ENCODE assay signal across 8 cellular contexts in the genomic region with DNA sequence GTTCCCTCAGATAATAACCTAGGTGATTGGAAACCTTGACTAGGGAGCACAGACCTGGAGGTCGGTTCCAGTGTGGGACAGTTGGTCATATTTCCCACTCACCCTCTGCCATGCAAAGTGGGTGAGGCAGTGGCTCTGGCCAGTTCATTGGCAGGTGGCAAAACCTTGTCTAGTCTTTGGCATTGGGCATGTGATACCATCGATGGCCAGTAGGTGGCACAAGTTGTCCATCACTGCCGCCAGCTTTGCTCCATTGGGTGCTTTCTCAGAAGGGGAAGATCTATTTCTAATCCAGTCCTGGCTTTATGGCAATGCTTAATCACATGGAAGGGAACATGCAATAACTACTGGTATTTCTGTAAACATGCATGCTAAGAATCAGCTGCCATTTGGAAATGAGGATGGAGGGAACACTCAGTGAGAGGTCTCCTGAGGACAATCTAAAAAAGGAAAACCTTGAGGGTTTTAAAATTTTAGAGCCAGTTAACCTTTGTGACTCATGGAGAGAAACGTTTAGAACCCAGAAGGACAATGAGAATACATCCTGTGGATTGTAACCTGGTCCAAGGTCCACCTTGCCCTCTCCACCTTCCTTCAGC.
DNase-seq lines count a peak whose midpoint lies in the region; ATAC-seq, FAIRE-seq and TF ChIP-seq lines count a peak whose summit lies in the region.
"Not testable (repeated sequence)": the region's sequence is repeated elsewhere in the genome, so short reads cannot be mapped to it uniquely, and the experiment has no call there.

No MANE protein-coding gene starts in this region.

- H3K4me1 ChIP-seq in SK-N-SH (ENCODE audit: control insufficient read depth in 1 of 2, insufficient read depth in 2 of 2, low read depth in 1 of 2, low read length in 1 of 2); K562 (replicated peaks in 1 of 2; ENCODE audit: control insufficient read depth in 2 of 2, insufficient read depth in 2 of 2, low read length in 2 of 2); lung (ENCODE audit: control insufficient read depth in 2 of 2, insufficient read depth in 2 of 2, low read length in 2 of 2): not testable (repeated sequence)

- peak; percentile 98 for FAIRE-seq in K562 (lab: Jason Lieb, UNC)

- peak; percentile 86 for ATAC-seq in CD4-positive, alpha-beta T cell (ENCODE audit: poor library complexity)
- ATAC-seq in GM19452 (IDR thresholded peaks at IDR 0.05; ENCODE audit: unreplicated experiment) (peak; percentile 66), HG03108 (IDR thresholded peaks at IDR 0.05; ENCODE audit: unreplicated experiment) (peak; percentile 58), K562 (peak; percentile 92), lung (ENCODE audit: insufficient read depth, low FRiP score) (peak; percentile 86)
- ATAC-seq in stimulated activated effector memory CD8-positive, alpha-beta T cell treated with anti-CD3 and anti-CD28 coated beads, Interleukin-12 subunit alpha, Interleukin-12 subunit beta, amount 100 ng/mL, for 72 hours, result peak; percentile 81

- not testable (repeated sequence) for H3K27ac Mint-ChIP-seq in CD4-positive, alpha-beta T cell; stimulated activated effector memory CD8-positive, alpha-beta T cell treated with anti-CD3 and anti-CD28 coated beads, Interleukin-12 subunit alpha, Interleukin-12 subunit beta, amount 100 ng/mL, for 72 hours

- H3K4me3 Mint-ChIP-seq in CD4-positive, alpha-beta T cell; stimulated activated effector memory CD8-positive, alpha-beta T cell treated with anti-CD3 and anti-CD28 coated beads, Interleukin-12 subunit alpha, Interleukin-12 subunit beta, amount 100 ng/mL, for 72 hours: not testable (repeated sequence)

- not testable (repeated sequence) for H3K36me3 Mint-ChIP-seq in CD4-positive, alpha-beta T cell (ENCODE audit: low read depth); stimulated activated effector memory CD8-positive, alpha-beta T cell treated with anti-CD3 and anti-CD28 coated beads, Interleukin-12 subunit alpha, Interleukin-12 subunit beta, amount 100 ng/mL, for 72 hours

- TF ChIP-seq EP300 in SK-N-SH (IDR thresholded peaks at IDR 0.05; ENCODE audit: borderline replicate concordance in 1 of 2, low read depth in 1 of 2, low read length in 1 of 2); K562 (IDR thresholded peaks at IDR 0.05; ENCODE audit: low read length): not testable (repeated sequence)

- TF ChIP-seq RAD21 in SK-N-SH (IDR thresholded peaks at IDR 0.05; ENCODE audit: low read length) (peak; percentile 42), K562 (CRISPR knock-in tag; conservative IDR thresholded peaks at IDR 0.05 in 1 of 2, IDR thresholded peaks at IDR 0.05 in 1 of 2) (0 out of 4 replicates have a peak, but pooled peaks of 1 of the 2 experiments have one; percentile 8)

- not testable (repeated sequence) for H3K79me2 ChIP-seq in SK-N-SH (ENCODE audit: insufficient read depth); K562 (ENCODE audit: control insufficient read depth, insufficient read depth, low read length)

- CTCF ChIA-PET in CD4-positive, alpha-beta T cell (lab: Charles Lee); SK-N-SH (lab: Yijun Ruan, JAX); K562 (lab: Yijun Ruan, JAX; ENCODE audit: low intra/inter-chr PET ratio): not testable (repeated sequence)

- TF ChIP-seq POLR2A in K562 (conservative IDR thresholded peaks at IDR 0.05), result not testable (repeated sequence)

- POLR2A ChIA-PET in CD4-positive, alpha-beta T cell (lab: Charles Lee); SK-N-SH (lab: Yijun Ruan, JAX); K562 (lab: Yijun Ruan, JAX): not testable (repeated sequence)

- H3K9me1 ChIP-seq in K562 (ENCODE audit: control insufficient read depth, insufficient read depth, low read length), result not testable (repeated sequence)

- TF ChIP-seq CTCF in CD4-positive, alpha-beta T cell (IDR thresholded peaks at IDR 0.05), result peak; percentile 63
- peak; percentile 40; the same call in 1 of the 2 replicates for TF ChIP-seq CTCF in SK-N-SH (IDR thresholded peaks at IDR 0.05)
- peak in 1 of 3 experiments; percentile 45; a peak in 2 of 6 replicates for TF ChIP-seq CTCF in K562 (IDR thresholded peaks at IDR 0.05 in 2 of 3, conservative IDR thresholded peaks at IDR 0.05 in 1 of 3; ENCODE audit: insufficient read depth in 2 of 3, low read depth in 1 of 3, low read length in 3 of 3)
- peak; percentile 33 for TF ChIP-seq CTCF in foreskin fibroblast (IDR thresholded peaks at IDR 0.05; ENCODE audit: low read depth, low read length)
- not testable (repeated sequence) for TF ChIP-seq CTCF in lung (IDR thresholded peaks at IDR 0.05; ENCODE audit: control extremely low read depth, extremely low read depth)

- H3K36me3 ChIP-seq in SK-N-SH (replicated peaks in 1 of 2; ENCODE audit: control insufficient read depth in 1 of 2, insufficient read depth in 2 of 2, low read length in 1 of 2); K562 (ENCODE audit: control insufficient read depth, insufficient read depth, low read length); lung (ENCODE audit: control insufficient read depth in 2 of 2, insufficient read depth in 2 of 2, low read length in 2 of 2): not testable (repeated sequence)

- 0% methylated on average over 2 of the region's 4 CpGs for WGBS in SK-N-SH (ENCODE audit: low lambda C conversion rate)
- whole genome bisulfite sequencing in K562 (ENCODE audit: insufficient coverage, low coverage, missing lambda C conversion rate), result 0% methylated on average over 1 of the region's 4 CpGs
- WGBS in lung, 2 donors, result 0% methylated on average over 1 to 2 of the region's 4 CpGs

- not testable (repeated sequence) for BruUV-seq in K562 (replicated peaks; lab: Mats Ljungman, UMichigan)

- not testable (repeated sequence) for H3K9me2 ChIP-seq in SK-N-SH

- not testable (repeated sequence) for H3F3A ChIP-seq in SK-N-SH (replicated peaks; ENCODE audit: insufficient read depth)

- not testable (repeated sequence) for H3K4me2 ChIP-seq in SK-N-SH; K562 (ENCODE audit: insufficient read depth, low read length)

- in situ Hi-C loops in K562 (cut with MboI), result loop anchor here (25.0 kb wide), 1 partner anchor 783 kb away; the partner anchor contains the start of gene RNU2-63P

- intact Hi-C loops in CD4-positive, alpha-beta T cell (cut with DNase I, micrococcal nuclease); K562 (cut with micrococcal nuclease): not testable (repeated sequence)

- not testable (repeated sequence) for H3K9me3 Mint-ChIP-seq in CD4-positive, alpha-beta T cell; stimulated activated effector memory CD8-positive, alpha-beta T cell treated with anti-CD3 and anti-CD28 coated beads, Interleukin-12 subunit alpha, Interleukin-12 subunit beta, amount 100 ng/mL, for 72 hours

- not testable (repeated sequence) for H3K9ac ChIP-seq in SK-N-SH; K562 (ENCODE audit: insufficient read depth in 1 of 2, low read depth in 2 of 2, low read length in 2 of 2)

- not testable (repeated sequence) for H2AFZ ChIP-seq in SK-N-SH (ENCODE audit: low read depth); K562 (ENCODE audit: low read depth, low read length)

- not testable (repeated sequence) for H3K27me3 Mint-ChIP-seq in CD4-positive, alpha-beta T cell

- H3K27ac ChIP-seq in CD4-positive, alpha-beta T cell (ENCODE audit: low read depth, low read length); SK-N-SH (ENCODE audit: low read depth in 2 of 2, low read length in 1 of 2); K562 (ENCODE audit: extremely low read depth, low read depth, low read length); lung (ENCODE audit: low read depth in 1 of 2, low read length in 1 of 2): not testable (repeated sequence)

- H4K20me1 ChIP-seq in SK-N-SH (ENCODE audit: insufficient read depth); K562 (replicated peaks; ENCODE audit: control insufficient read depth, insufficient read depth, low read length): not testable (repeated sequence)

- not testable (repeated sequence) for H3K27me3 ChIP-seq in CD4-positive, alpha-beta T cell (ENCODE audit: control insufficient read depth, insufficient read depth, low read length); SK-N-SH (ENCODE audit: insufficient read depth); K562 (ENCODE audit: control insufficient read depth in 2 of 2, insufficient read depth in 2 of 2, low read length in 2 of 2); lung (ENCODE audit: control insufficient read depth, insufficient read depth)

- H3K4me1 Mint-ChIP-seq in CD4-positive, alpha-beta T cell (ENCODE audit: low read depth); stimulated activated effector memory CD8-positive, alpha-beta T cell treated with anti-CD3 and anti-CD28 coated beads, Interleukin-12 subunit alpha, Interleukin-12 subunit beta, amount 100 ng/mL, for 72 hours: not testable (repeated sequence)

- peak in 1 of 10 experiments; percentile 11 for DNase-seq in CD4-positive, alpha-beta T cell
- not testable (repeated sequence) for DNase-seq in SK-N-SH; K562 (ENCODE audit: extremely low read depth in 1 of 4, low spot score in 3 of 4); lung (ENCODE audit: low spot score)
- DNase-seq in foreskin fibroblast, result peak; percentile 13 to 52
- DNase-seq in stimulated activated effector memory CD8-positive, alpha-beta T cell treated with anti-CD3 and anti-CD28 coated beads, Interleukin-12 subunit alpha, Interleukin-12 subunit beta, amount 100 ng/mL, for 72 hours (ENCODE audit: low spot score in 2 of 2), result peak in 1 of 2 donors; percentile 58

- H3K9me3 ChIP-seq in CD4-positive, alpha-beta T cell (ENCODE audit: control insufficient read depth, low read length); SK-N-SH; K562 (replicated peaks; ENCODE audit: control insufficient read depth, insufficient read depth, low read depth, low read length); lung (ENCODE audit: control insufficient read depth in 2 of 2, insufficient read depth in 1 of 2, low read length in 1 of 2): not testable (repeated sequence)

- not testable (repeated sequence) for H3K4me3 ChIP-seq in SK-N-SH (ENCODE audit: low read depth in 2 of 2, low read length in 1 of 2); K562; foreskin fibroblast (ENCODE audit: low read depth in 1 of 2, low read length in 2 of 2); lung
